Comparison of ENCODE assay signal across 1 cellular context in the genomic region with DNA sequence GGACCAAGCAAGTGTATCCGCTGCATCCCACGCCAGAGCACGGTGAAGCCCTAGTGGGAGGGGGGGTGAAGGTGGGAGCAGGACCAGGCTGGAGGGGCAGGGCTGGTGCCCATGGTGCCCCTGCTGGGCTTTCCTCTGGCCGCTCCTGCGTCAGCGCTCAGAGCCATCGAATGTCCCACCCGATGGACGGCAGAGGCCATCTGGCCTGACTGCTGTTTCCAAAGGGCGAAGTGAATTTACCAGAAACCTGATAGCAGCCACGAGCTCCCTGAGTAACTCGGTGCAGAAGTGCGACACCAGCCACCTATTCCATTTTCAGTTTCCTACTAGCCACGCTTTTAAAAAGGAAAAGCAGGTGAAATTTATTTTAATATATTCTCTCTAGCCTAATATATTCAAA.
TF ChIP-seq lines count a peak whose summit lies in the region.

No MANE protein-coding gene starts in this region.

TF ChIP-seq in K562, 482 proteins besides CTCF, POLR2A, EP300 and RAD21 (continued from another document):
- TF ChIP-seq TEAD4 (IDR thresholded peaks at IDR 0.05; ENCODE audit: low read length) (no peak), TEAD4 (CRISPR knock-in tag; IDR thresholded peaks at IDR 0.05; ENCODE audit: borderline replicate concordance) (0 out of 2 replicates have a peak, but pooled peaks have one; percentile 4), SMARCB1 (IDR thresholded peaks at IDR 0.05; ENCODE audit: insufficient read length, low read depth) (no peak), SUPT5H (IDR thresholded peaks at IDR 0.05) (no peak)
